8 cellular contexts compared by ENCODE assay signal in genomic region chr5:53480474-53481353, GRCh38. TPM values are rescaled to one million over a fixed set of nuclear protein-coding genes. Genes with fewer than 3 reads are reported as not detected.
A peak's percentile ranks its signal among the peaks of the same experiment; 100 is the strongest.
DNase-seq lines count a peak whose midpoint lies in the region; ATAC-seq and TF ChIP-seq lines count a peak whose summit lies in the region.

Gene FST, plus strand, starts transcription at chr5:53480629. Its CDS starts 163 bp downstream, at chr5:53480792.

- H3K9me3 Mint-ChIP-seq in activated T-cell treated with anti-CD3 and anti-CD28 coated beads, Interleukin-2, amount 50 U/mL, for 4 hours = no peaks in the 10 kb centered on the region
- no peaks in the 10 kb centered on the region for H3K9me3 Mint-ChIP-seq in progenitor cell of endocrine pancreas (ENCODE audit: low read depth)

- CTCF ChIA-PET in HEK293T (lab: Yijun Ruan, JAX) = interaction anchor here (0.7 kb wide), 1 partner anchor 775 kb away, joined by 3 read pairs; no protein-coding TSS in a partner anchor

- peak within 1 kb of the TSS; percentile 86 for H3K4me2 ChIP-seq in BLaER1

- H3K9ac ChIP-seq in BLaER1 = 0 out of 2 replicates have a peak within 1 kb of the TSS, but pooled peaks have one; percentile 6

- H3K4me1 ChIP-seq in BLaER1 (peaks cover 36% of the 10 kb centered on the region), heart left ventricle (peaks cover 0 to 38% (median 7%) of the 10 kb centered on the region in 12 donors)

- peaks cover 27% of the 10 kb centered on the region for H3K4me1 Mint-ChIP-seq in activated T-cell treated with anti-CD3 and anti-CD28 coated beads, Interleukin-2, amount 50 U/mL, for 4 hours (ENCODE audit: low read depth)
- peaks cover 32% of the 10 kb centered on the region for H3K4me1 Mint-ChIP-seq in progenitor cell of endocrine pancreas (ENCODE audit: low read depth)

- H3K27me3 ChIP-seq in BLaER1 (peaks cover 69% of the 10 kb centered on the region), heart left ventricle (peaks cover 0 to 24% (median 0%) of the 10 kb centered on the region in 9 donors)

- H3K9me3 ChIP-seq in BLaER1 (no peaks in the 10 kb centered on the region), heart left ventricle (no peaks in the 10 kb centered on the region)

- intact Hi-C loops in heart left ventricle (cut with DNase I) = loop anchor here in 8 of 10 donors (5.0 to 10.0 kb wide), 7 partner anchors 82 to 747 kb away; partner anchors contain the start of gene NDUFS4 (in 1 of the 8)

- peaks cover 63% of the 10 kb centered on the region for H3K27me3 Mint-ChIP-seq in activated T-cell treated with anti-CD3 and anti-CD28 coated beads, Interleukin-2, amount 50 U/mL, for 4 hours (ENCODE audit: low read depth)
- H3K27me3 Mint-ChIP-seq in progenitor cell of endocrine pancreas = peaks cover 31% of the 10 kb centered on the region

- peak; percentile 12 to 24 for ATAC-seq in activated T-cell treated with anti-CD3 and anti-CD28 coated beads, Interleukin-2, amount 50 U/mL, for 4 hours
- ATAC-seq in heart left ventricle (peak in 2 of 4 donors; percentile 18 to 38), HG03342 (IDR thresholded peaks at IDR 0.05; ENCODE audit: unreplicated experiment) (no peak), GM21825 (IDR thresholded peaks at IDR 0.05; ENCODE audit: unreplicated experiment) (no peak)

- H3K4me3 ChIP-seq in BLaER1 (peak within 1 kb of the TSS; percentile 66), heart left ventricle (peak within 1 kb of the TSS; percentile 58 to 93 (median 70))

- peak; percentile 54 for DNase-seq in HEK293T (ENCODE audit: extremely low spot score)
- no peak for DNase-seq in activated T-cell treated with anti-CD3 and anti-CD28 coated beads, Interleukin-2, amount 50 U/mL, for 4 hours
- peak in 4 of 5 donors; percentile 10 to 57 (median 24) for DNase-seq in heart left ventricle
- DNase-seq in progenitor cell of endocrine pancreas (ENCODE audit: low spot score, unreplicated experiment) = no peak
- no peak for DNase-seq in COR-L47 (lab: John Stamatoyannopoulos, UW)

- no peak within 1 kb of the TSS for H3K27ac ChIP-seq in BLaER1
- peak within 1 kb of the TSS in 11 of 12 donors; percentile 22 to 80 (median 74) for H3K27ac ChIP-seq in heart left ventricle

- peaks cover 50% of the 10 kb centered on the region for H4K20me1 ChIP-seq in BLaER1

- no peaks in the 10 kb centered on the region for H3K36me3 ChIP-seq in BLaER1
- H3K36me3 ChIP-seq in heart left ventricle = peaks cover 0 to 6% (median 0%) of the 10 kb centered on the region in 9 donors

- peak within 1 kb of the TSS; percentile 88 for H3K27ac Mint-ChIP-seq in progenitor cell of endocrine pancreas

- POLR2A ChIA-PET in HEK293T (lab: Yijun Ruan, JAX) = no interaction called here

- TF ChIP-seq CTCF in heart left ventricle (IDR thresholded peaks at IDR 0.05) (no peak), progenitor cell of endocrine pancreas (IDR thresholded peaks at IDR 0.05; ENCODE audit: unreplicated experiment) (no peak)

- H3K36me3 Mint-ChIP-seq in activated T-cell treated with anti-CD3 and anti-CD28 coated beads, Interleukin-2, amount 50 U/mL, for 4 hours (ENCODE audit: insufficient read depth) = no peaks in the 10 kb centered on the region
- no peaks in the 10 kb centered on the region for H3K36me3 Mint-ChIP-seq in progenitor cell of endocrine pancreas (ENCODE audit: insufficient read depth)

- no peak for TF ChIP-seq POLR2A in heart left ventricle (IDR thresholded peaks at IDR 0.05)

- WGBS in heart left ventricle, 4 donors = 1 to 2% (median 2%) methylated on average over 20 to 65 of the region's 65 CpGs

- H3K4me3 Mint-ChIP-seq in activated T-cell treated with anti-CD3 and anti-CD28 coated beads, Interleukin-2, amount 50 U/mL, for 4 hours = peak within 1 kb of the TSS; percentile 87
- peak within 1 kb of the TSS; percentile 85 for H3K4me3 Mint-ChIP-seq in progenitor cell of endocrine pancreas (ENCODE audit: low read depth)

TF ChIP-seq in HEK293T, 16 proteins besides CTCF, POLR2A, EP300 and RAD21:
- TF ChIP-seq ARNT (IDR thresholded peaks at IDR 0.05) = no peak
- TF ChIP-seq L3MBTL2 (conservative IDR thresholded peaks at IDR 0.05) = 0 out of 2 replicates have a peak, but pooled peaks have one; percentile 15

RNA-seq across cellular contexts. Expression of gene FST, which starts in this region (rescaled TPM):
- 1 to 10 TPM; 1.6 to 3.9 (median 3.5) TPM for total RNA-seq in activated T-cell treated with anti-CD3 and anti-CD28 coated beads, Interleukin-2, amount 50 U/mL, for 4 hours
- total RNA-seq in heart left ventricle = 1 to 10 TPM in 6 of 9 donors, under 1 TPM in 3; 0.50 to 4.8 (median 2.0) TPM
- polyA plus RNA-seq in heart left ventricle = 1 to 10 TPM in 1 of 2 donors, under 1 TPM in 1; 0.22 to 2.8 TPM
- total RNA-seq in progenitor cell of endocrine pancreas = 1.7 and 2.3 TPM in 2 replicates

Comparison
In these comparisons a context has a peak if more than half of its experiments do, and no peak if none do; other contexts are left out.
1. DNase-seq: peak in HEK293T (single experiment) and heart left ventricle (4 of 5); none in activated T-cell treated with anti-CD3 and anti-CD28 coated beads, Interleukin-2, amount 50 U/mL, for 4 hours (single experiment), progenitor cell of endocrine pancreas (single experiment) and COR-L47 (single experiment).
2. ATAC-seq: peak in activated T-cell treated with anti-CD3 and anti-CD28 coated beads, Interleukin-2, amount 50 U/mL, for 4 hours (2 of 2); none in HG03342 (single experiment) and GM21825 (single experiment).